In the genomic region with DNA sequence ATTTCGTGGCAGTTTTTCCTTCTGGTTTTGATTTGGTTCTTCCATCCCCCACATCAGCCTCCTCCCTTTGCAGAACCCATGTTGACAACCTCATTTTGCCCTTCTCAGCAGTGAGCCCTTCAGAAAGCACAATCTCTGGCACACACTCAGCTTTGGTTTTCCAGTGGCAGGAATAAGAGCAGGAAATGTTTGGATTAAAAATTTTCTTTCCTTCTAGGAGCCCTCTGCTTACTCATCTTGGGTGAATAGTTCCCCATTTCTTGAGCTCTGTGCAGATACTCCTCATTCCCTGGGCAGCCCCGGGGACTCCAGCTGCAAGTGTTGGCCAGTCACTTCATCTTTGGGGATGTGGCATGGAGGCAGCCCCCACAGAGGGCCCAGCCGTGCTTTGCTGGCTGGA, we compare ENCODE assay signal across 25 cellular contexts.
DNase-seq lines count a peak whose midpoint lies in the region; ATAC-seq, FAIRE-seq and TF ChIP-seq lines count a peak whose summit lies in the region.
"Had no signal": no experiment of that assay in that cellular context is flagged by ENCODE, and none has a peak within 500 bp of the region (broad histone marks: within the 10 kb centered on the region; RNA-seq: fewer than 3 reads in every experiment).

No MANE protein-coding gene starts in this region.

- no peak for ATAC-seq in HepG2
- ATAC-seq: HCT116; stimulated activated naive CD8-positive, alpha-beta T cell treated with anti-CD3 and anti-CD28 coated beads, Interleukin-15, amount 100 ng/mL, for 72 hours; T-cell had no signal

- no peak overlapping the region for H3K4me2 ChIP-seq in HepG2 (ENCODE audit: low read depth, low read length)

- H3K9me3 ChIP-seq in liver (ENCODE audit: control insufficient read depth in 4 of 4, low read length in 3 of 4), result no peaks in the 10 kb centered on the region
- H3K9me3 ChIP-seq in HepG2 (ENCODE audit: low read length), result no peaks in the 10 kb centered on the region
- no peaks in the 10 kb centered on the region for H3K9me3 ChIP-seq in SK-N-MC (ENCODE audit: low read depth, low read length)
- H3K9me3 ChIP-seq in right atrium auricular region, result no peaks in the 10 kb centered on the region
- H3K9me3 ChIP-seq: ovary had no signal

- H3K27ac ChIP-seq in liver (ENCODE audit: low read depth in 1 of 2, low read length in 2 of 2) (peak overlapping the region; percentile 93 to 98), HepG2 (ENCODE audit: extremely low read length, insufficient read depth, low read length) (no peak overlapping the region), SK-N-MC (0 out of 2 replicates have a peak overlapping the region, but pooled peaks have one; percentile 36), right atrium auricular region (no peak overlapping the region), dorsolateral prefrontal cortex (no peak overlapping the region)
- H3K27ac ChIP-seq: ovary had no signal

- no peak overlapping the region for H2AFZ ChIP-seq in HepG2 (ENCODE audit: low read length)

- no peak for TF ChIP-seq CTCF in liver (IDR thresholded peaks at IDR 0.05; ENCODE audit: low read depth, low read length, missing input control)
- no peak for TF ChIP-seq CTCF in HepG2 (CRISPR knock-in tag; IDR thresholded peaks at IDR 0.05)
- TF ChIP-seq CTCF in GM13976 (IDR thresholded peaks at IDR 0.05; ENCODE audit: borderline replicate concordance, control extremely low read depth, extremely low read depth, insufficient read depth, missing control alignments), result no peak
- no peak for TF ChIP-seq CTCF in right atrium auricular region (IDR thresholded peaks at IDR 0.05)
- TF ChIP-seq CTCF in dorsolateral prefrontal cortex (IDR thresholded peaks at IDR 0.05 in 54 of 56, conservative IDR thresholded peaks at IDR 0.05 in 2 of 56; ENCODE audit: low read depth in 1 of 56, partially characterized antibody in 56 of 56), result no peak

- DNase-seq in HepG2 (ENCODE audit: low spot score) (no peak), SK-N-MC (ENCODE audit: low read depth, low spot score) (no peak), glomerular visceral epithelial cell (ENCODE audit: extremely low spot score) (peak; percentile 16), GM13976 (ENCODE audit: low spot score) (no peak), right atrium auricular region (ENCODE audit: low spot score) (no peak), dorsolateral prefrontal cortex (no peak)
- DNase-seq in activated CD4-positive, CD25-positive, alpha-beta regulatory T cell (lab: John Stamatoyannopoulos, UW), result no peak
- DNase-seq: activated T-cell treated with anti-CD3 and anti-CD28 coated beads for 4 hours; amniotic stem cell; CD4-positive, CD25-positive, alpha-beta regulatory T cell; central memory CD4-positive, alpha-beta T cell; effector memory CD4-positive, alpha-beta T cell; islet precursor cell; naive B cell; NCI-H187 treated with DMSO at 0.1 percent for 48 hours; NCI-H446 treated with DMSO at 0.1 percent for 48 hours; ovary; Right ventricle myocardium superior; stimulated activated CD4-positive, alpha-beta T cell treated with anti-CD3 and anti-CD28 coated beads, Interleukin-2, amount 100 ng/mL, for 48 hours; stimulated activated naive CD8-positive, alpha-beta T cell treated with anti-CD3 and anti-CD28 coated beads, Interleukin-15, amount 100 ng/mL, for 72 hours; T-cell had no signal

- no peaks in the 10 kb centered on the region for H3K36me3 ChIP-seq in liver (ENCODE audit: control insufficient read depth in 4 of 4, insufficient read depth in 3 of 4, low read depth in 1 of 4, low read length in 3 of 4)
- H3K36me3 ChIP-seq in HepG2 (replicated peaks in 1 of 2; ENCODE audit: control insufficient read depth in 1 of 2, insufficient read depth in 2 of 2, low read length in 2 of 2), result no peaks in the 10 kb centered on the region
- no peaks in the 10 kb centered on the region for H3K36me3 ChIP-seq in SK-N-MC (ENCODE audit: insufficient read depth, low read length)
- no peaks in the 10 kb centered on the region for H3K36me3 ChIP-seq in right atrium auricular region
- H3K36me3 ChIP-seq: ovary had no signal

- peak overlapping the region in 1 of 2 donors; percentile 33 for H3K9ac ChIP-seq in liver (ENCODE audit: low read depth in 1 of 2, low read length in 2 of 2)
- H3K9ac ChIP-seq in HepG2 (ENCODE audit: insufficient read depth, low read depth, low read length), result no peak overlapping the region
- no peak overlapping the region for H3K9ac ChIP-seq in SK-N-MC (ENCODE audit: insufficient read length)

- POLR2A ChIA-PET in HepG2 (lab: Yijun Ruan, JAX), result no interaction called here

- TF ChIP-seq RAD21 in liver (IDR thresholded peaks at IDR 0.05) (peak in 1 of 2 donors; percentile 17), HepG2 (CRISPR knock-in tag; IDR thresholded peaks at IDR 0.05) (no peak)

- CTCF ChIA-PET in HepG2 (lab: Yijun Ruan, JAX; ENCODE audit: low intra/inter-chr PET ratio, low total read pairs), result no interaction called here

- TF ChIP-seq EP300 in HepG2 (IDR thresholded peaks at IDR 0.05; ENCODE audit: low read depth in 2 of 2, low read length in 2 of 2) (no peak), HepG2 (CRISPR knock-in tag; IDR thresholded peaks at IDR 0.05; ENCODE audit: borderline replicate concordance) (no peak)

- BruUV-seq in HepG2 (replicated peaks; lab: Mats Ljungman, UMichigan), result no TSS peak

- H3K27me3 ChIP-seq in liver (ENCODE audit: control insufficient read depth in 4 of 4, insufficient read depth in 4 of 4, low read length in 3 of 4) (no peaks in the 10 kb centered on the region), HepG2 (ENCODE audit: control insufficient read depth in 1 of 2, insufficient read depth in 2 of 2, low read length in 2 of 2) (no peaks in the 10 kb centered on the region), right atrium auricular region (no peaks in the 10 kb centered on the region), dorsolateral prefrontal cortex (no peaks in the 10 kb centered on the region)
- H3K27me3 ChIP-seq: ovary had no signal

- no peak for FAIRE-seq in HepG2 (lab: Jason Lieb, UNC)
- FAIRE-seq: A204.1 had no signal

- no peaks in the 10 kb centered on the region for H4K20me1 ChIP-seq in HepG2 (ENCODE audit: insufficient read depth, low read length)

- H3K4me3 ChIP-seq in liver (ENCODE audit: low read depth in 1 of 3, low read length in 3 of 3) (no peak overlapping the region), HepG2 (replicated peaks in 1 of 3; ENCODE audit: insufficient read depth in 1 of 3, low read depth in 2 of 3, low read length in 3 of 3) (no peak overlapping the region), SK-N-MC (no peak overlapping the region), right atrium auricular region (no peak overlapping the region), dorsolateral prefrontal cortex (no peak overlapping the region)
- H3K4me3 ChIP-seq: ovary, skin epidermis had no signal

- H3K4me1 ChIP-seq in liver (ENCODE audit: control insufficient read depth in 4 of 4, insufficient read depth in 4 of 4, low read length in 3 of 4) (peaks cover 17 to 54% (median 32%) of the 10 kb centered on the region in 4 donors), HepG2 (ENCODE audit: insufficient read depth, low read length) (peaks cover 68% of the 10 kb centered on the region), right atrium auricular region (peaks cover 0 to 16% of the 10 kb centered on the region in 2 donors)

- in situ Hi-C loops in HepG2 (cut with HindIII; ENCODE audit: extremely low pct_ligation_motif_present, low pct_unique_long_range_greater_than_20kb) (no loop called here), GM13976 (cut with MboI; ENCODE audit: low sequenced_read_pairs, unreplicated experiment) (no loop called here)

- TF ChIP-seq POLR2A in HepG2 (IDR thresholded peaks at IDR 0.05; ENCODE audit: insufficient read depth in 1 of 2, low read depth in 2 of 2, low read length in 2 of 2), result no peak

- intact Hi-C loops in HepG2 (cut with micrococcal nuclease; ENCODE audit: unreplicated experiment) (no loop called here), dorsolateral prefrontal cortex (cut with DNase I) (no loop called here)

- 73% methylated on average over 3 of the region's 3 CpGs for WGBS in liver
- 93% methylated on average over 3 of the region's 3 CpGs for WGBS in HepG2 (ENCODE audit: low lambda C conversion rate)

- H3K79me2 ChIP-seq in HepG2 (ENCODE audit: insufficient read depth, low read length), result no peaks in the 10 kb centered on the region

TF ChIP-seq in liver, 16 proteins besides CTCF, POLR2A, EP300 and RAD21 (continues in another document):
- no peak for TF ChIP-seq RXRA (IDR thresholded peaks at IDR 0.05)
- TF ChIP-seq HNF4A (conservative IDR thresholded peaks at IDR 0.05), result no peak
- no peak for TF ChIP-seq FOXA2 (IDR thresholded peaks at IDR 0.05)
- TF ChIP-seq NR2F2 (IDR thresholded peaks at IDR 0.05), result no peak
- TF ChIP-seq, protein P1, sequence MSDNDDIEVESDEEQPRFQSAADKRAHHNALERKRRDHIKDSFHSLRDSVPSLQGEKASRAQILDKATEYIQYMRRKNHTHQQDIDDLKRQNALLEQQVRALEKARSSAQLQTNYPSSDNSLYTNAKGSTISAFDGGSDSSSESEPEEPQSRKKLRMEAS (IDR thresholded peaks at IDR 0.05), result no peak
- TF ChIP-seq, protein P2, sequence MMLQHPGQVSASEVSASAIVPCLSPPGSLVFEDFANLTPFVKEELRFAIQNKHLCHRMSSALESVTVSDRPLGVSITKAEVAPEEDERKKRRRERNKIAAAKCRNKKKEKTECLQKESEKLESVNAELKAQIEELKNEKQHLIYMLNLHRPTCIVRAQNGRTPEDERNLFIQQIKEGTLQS (IDR thresholded peaks at IDR 0.05), result no peak
- no peak for TF ChIP-seq TAF1 (conservative IDR thresholded peaks at IDR 0.05)

TF ChIP-seq in HepG2, 621 proteins besides CTCF, POLR2A, EP300 and RAD21:
- TF ChIP-seq DNMT3B (CRISPR knock-in tag; conservative IDR thresholded peaks at IDR 0.05) (no peak), ZNF569 (CRISPR knock-in tag; IDR thresholded peaks at IDR 0.05; ENCODE audit: borderline replicate concordance) (no peak), TBX2 (CRISPR knock-in tag; IDR thresholded peaks at IDR 0.05; ENCODE audit: borderline replicate concordance) (no peak), ZNF460 (CRISPR knock-in tag; IDR thresholded peaks at IDR 0.05; ENCODE audit: borderline replicate concordance) (no peak), LCORL (IDR thresholded peaks at IDR 0.05) (no peak), LCORL (CRISPR knock-in tag; IDR thresholded peaks at IDR 0.05) (no peak), ZNF292 (CRISPR knock-in tag; IDR thresholded peaks at IDR 0.05; ENCODE audit: borderline replicate concordance, low read depth) (no peak), ZNF883 (CRISPR knock-in tag; IDR thresholded peaks at IDR 0.05; ENCODE audit: not compliant biosample characterization) (no peak), NFKB2 (CRISPR knock-in tag; IDR thresholded peaks at IDR 0.05; ENCODE audit: borderline replicate concordance) (no peak), ZZZ3 (CRISPR knock-in tag; IDR thresholded peaks at IDR 0.05; ENCODE audit: borderline replicate concordance) (no peak)
- TF ChIP-seq, protein P3, sequence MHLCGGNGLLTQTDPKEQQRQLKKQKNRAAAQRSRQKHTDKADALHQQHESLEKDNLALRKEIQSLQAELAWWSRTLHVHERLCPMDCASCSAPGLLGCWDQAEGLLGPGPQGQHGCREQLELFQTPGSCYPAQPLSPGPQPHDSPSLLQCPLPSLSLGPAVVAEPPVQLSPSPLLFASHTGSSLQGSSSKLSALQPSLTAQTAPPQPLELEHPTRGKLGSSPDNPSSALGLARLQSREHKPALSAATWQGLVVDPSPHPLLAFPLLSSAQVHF (CRISPR knock-in tag; IDR thresholded peaks at IDR 0.05), result no peak

Comparison
In these comparisons a context has a peak if more than half of its experiments do, and no peak if none do; other contexts are left out.
1. H3K27ac ChIP-seq: peak in liver (2 of 2) and SK-N-MC (single experiment); none in HepG2 (single experiment), right atrium auricular region (0 of 2) and dorsolateral prefrontal cortex (0 of 59).